Comparison of ENCODE assay signal across 2 cellular contexts in the genomic region with DNA sequence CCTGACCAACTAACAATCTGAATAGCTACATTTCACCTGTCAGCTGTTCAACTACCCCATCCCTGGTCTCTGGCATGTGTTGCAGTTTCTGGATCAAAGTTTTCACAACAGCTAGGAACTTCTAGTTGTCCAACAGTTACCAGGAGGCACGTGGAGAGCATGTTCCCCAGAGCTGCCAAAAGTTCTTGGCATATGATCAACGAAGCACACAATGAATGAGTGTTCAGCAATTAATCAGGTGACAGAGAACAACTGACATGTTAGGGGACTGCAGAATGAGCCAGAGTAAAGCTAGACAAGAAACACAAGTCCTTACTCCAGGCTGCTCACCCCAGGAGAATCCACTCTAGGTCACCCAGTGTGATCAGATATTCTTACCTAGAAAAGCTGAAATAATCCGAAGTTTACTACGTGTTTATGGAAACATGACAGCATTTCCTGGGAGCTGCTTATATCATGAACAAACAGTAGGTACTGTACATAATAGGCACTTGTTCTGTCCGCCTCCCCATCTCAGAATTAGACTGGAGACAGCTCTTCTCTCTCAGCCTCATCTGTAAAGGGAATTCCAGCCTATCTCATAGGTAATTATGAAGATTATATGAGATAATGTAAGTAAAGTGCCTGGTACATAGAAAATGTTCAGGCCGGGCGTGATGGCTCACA.
TF ChIP-seq lines count a peak whose summit lies in the region.

No MANE protein-coding gene starts in this region.

TF ChIP-seq in endothelial cell of umbilical vein, 7 proteins besides CTCF, POLR2A, EP300 and RAD21:
- TF ChIP-seq FOS (IDR thresholded peaks at IDR 0.05; ENCODE audit: borderline replicate concordance, insufficient read depth, low read length) (no peak), EZH2 (IDR thresholded peaks at IDR 0.05; ENCODE audit: borderline replicate concordance, low read depth, low read length, severe bottlenecking) (no peak), GATA2 (IDR thresholded peaks at IDR 0.05; ENCODE audit: insufficient read depth, insufficient read length, low read depth, low read length) (no peak), MAX (IDR thresholded peaks at IDR 0.05; ENCODE audit: insufficient read depth, insufficient read length) (peak; percentile 78), POLR2AphosphoS5 (IDR thresholded peaks at IDR 0.05; ENCODE audit: insufficient read depth, low read depth, low read length) (peak; percentile 33), MYC (IDR thresholded peaks at IDR 0.05; ENCODE audit: low read depth, low read length) (no peak), JUN (IDR thresholded peaks at IDR 0.05; ENCODE audit: borderline replicate concordance, insufficient read depth, insufficient read length, low read depth) (peak; percentile 43)

TF ChIP-seq in SK-N-SH treated with all-trans-retinoic acid at 6 μM for 48 hours, 23 proteins besides CTCF, POLR2A, EP300 and RAD21:
- no peak for TF ChIP-seq GLIS3 (CRISPR knock-in tag; IDR thresholded peaks at IDR 0.05)
- TF ChIP-seq BACH2 (CRISPR knock-in tag; IDR thresholded peaks at IDR 0.05; ENCODE audit: borderline replicate concordance) = no peak
- TF ChIP-seq RARB (CRISPR knock-in tag; IDR thresholded peaks at IDR 0.05) = no peak
- no peak for TF ChIP-seq ZNF565 (CRISPR knock-in tag; conservative IDR thresholded peaks at IDR 0.05; ENCODE audit: low read depth)
- TF ChIP-seq CSRNP3 (CRISPR knock-in tag; IDR thresholded peaks at IDR 0.05) = no peak
- TF ChIP-seq ZFP3 (CRISPR knock-in tag; IDR thresholded peaks at IDR 0.05) = no peak
- no peak for TF ChIP-seq ZFP30 (CRISPR knock-in tag; IDR thresholded peaks at IDR 0.05)
- TF ChIP-seq PPARA (CRISPR knock-in tag; IDR thresholded peaks at IDR 0.05; ENCODE audit: borderline replicate concordance) = no peak
- TF ChIP-seq TCF4 (CRISPR knock-in tag; IDR thresholded peaks at IDR 0.05; ENCODE audit: borderline replicate concordance) = no peak
- no peak for TF ChIP-seq ARNTL (CRISPR knock-in tag; IDR thresholded peaks at IDR 0.05; ENCODE audit: borderline replicate concordance, low read depth)
- no peak for TF ChIP-seq ZC3H10 (CRISPR knock-in tag; IDR thresholded peaks at IDR 0.05)
TF ChIP-seq in SK-N-SH treated with all-trans-retinoic acid at 6 μM for 48 hours: peak in this region for 0.
